Comparison of ENCODE assay signal across 1 cellular context in genomic region chr10:67861750-67862460, GRCh38.
TF ChIP-seq lines count a peak whose summit lies in the region.

No MANE protein-coding gene starts in this region.

TF ChIP-seq in GM23338, 12 proteins besides CTCF, POLR2A, EP300 and RAD21 (continued from another document):
- peak; percentile 90 for TF ChIP-seq ZNF462 (CRISPR knock-in tag; IDR thresholded peaks at IDR 0.05)
- no peak for TF ChIP-seq EZH2phosphoT487 (IDR thresholded peaks at IDR 0.05; ENCODE audit: unreplicated experiment)
- 0 out of 2 replicates have a peak, but pooled peaks have one; percentile 8 for TF ChIP-seq POLR2AphosphoS5 (IDR thresholded peaks at IDR 0.05; ENCODE audit: low read depth)
- no peak for TF ChIP-seq JUNB (IDR thresholded peaks at IDR 0.05; ENCODE audit: unreplicated experiment)
- TF ChIP-seq REST (IDR thresholded peaks at IDR 0.05; ENCODE audit: unreplicated experiment) = no peak
- no peak for TF ChIP-seq ZNF331 (CRISPR knock-in tag; IDR thresholded peaks at IDR 0.05; ENCODE audit: low read depth)
